ENCODE assay signal across 1 cellular context in the genomic region with DNA sequence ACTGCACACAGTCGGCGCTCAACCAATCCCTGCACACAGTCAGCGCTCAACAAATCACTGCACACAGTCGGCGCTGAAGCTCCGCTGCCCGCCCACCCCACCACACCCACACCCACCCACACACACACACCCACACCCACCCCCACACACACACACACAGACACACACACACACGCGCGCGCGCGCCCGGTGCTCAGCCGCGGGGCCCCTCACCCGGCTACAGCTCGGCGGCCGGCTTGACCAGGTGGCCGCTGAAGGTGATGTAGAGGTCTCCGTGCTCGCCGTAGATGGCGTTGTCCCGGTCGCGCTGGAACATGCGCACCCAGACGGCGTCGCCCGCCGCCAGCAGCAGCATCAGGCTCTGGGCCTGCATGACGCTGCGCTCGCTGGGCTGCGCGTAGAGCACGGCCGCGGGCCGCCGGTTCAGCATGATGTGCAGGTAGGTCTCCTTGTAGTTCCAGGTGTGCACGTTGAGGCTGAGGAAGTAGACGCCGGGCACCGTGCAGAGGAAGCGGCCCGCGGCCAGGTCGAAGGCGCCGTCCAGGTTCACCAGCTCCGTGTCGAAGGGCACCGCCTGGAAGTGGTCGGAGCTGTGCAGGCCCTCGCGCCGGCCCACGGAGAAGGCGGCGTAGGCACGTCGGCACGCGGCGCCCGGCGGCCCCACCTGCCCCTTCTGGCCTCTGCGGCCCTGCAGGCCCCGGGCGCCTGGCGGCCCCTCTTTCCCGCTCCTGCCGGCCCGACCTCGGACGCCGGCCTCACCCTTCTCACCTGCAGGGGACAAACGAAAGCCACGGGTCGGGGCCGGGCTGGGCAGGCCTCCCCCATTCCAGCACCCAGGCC.
TF ChIP-seq lines count a peak whose summit lies in the region.

No MANE protein-coding gene starts in this region.

TF ChIP-seq in GM23338, 12 proteins besides CTCF, POLR2A, EP300 and RAD21:
- TF ChIP-seq STAT1 (IDR thresholded peaks at IDR 0.05; ENCODE audit: unreplicated experiment): no peak
- no peak for TF ChIP-seq NANOG (IDR thresholded peaks at IDR 0.05; ENCODE audit: borderline replicate concordance)
- no peak for TF ChIP-seq POLR2AphosphoS5 (IDR thresholded peaks at IDR 0.05; ENCODE audit: low read depth)
